17 cellular contexts compared by ENCODE assay signal in the genomic region with DNA sequence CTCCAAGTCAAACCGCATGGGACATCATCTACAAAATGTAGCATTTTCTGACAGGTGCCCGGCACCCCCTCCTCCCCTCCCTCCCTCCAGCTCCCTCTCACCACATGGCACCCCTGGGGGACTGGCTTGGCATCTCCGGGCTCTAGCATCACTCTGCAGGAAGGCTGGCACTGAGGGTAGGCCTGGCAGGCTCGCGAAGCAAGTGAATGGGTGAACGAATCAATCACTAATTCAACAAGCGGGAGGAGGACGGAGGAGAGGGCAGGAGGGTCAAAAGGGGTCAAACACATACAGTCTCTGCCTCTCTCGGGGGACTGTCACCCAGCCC.
"Had no signal": no experiment of that assay in that cellular context is flagged by ENCODE, and none has a peak within 500 bp of the region (broad histone marks: within the 10 kb centered on the region; RNA-seq: fewer than 3 reads in every experiment).

No MANE protein-coding gene starts in this region.

- H3K36me3 ChIP-seq: gastroesophageal sphincter, prostate gland, thoracic aorta had no signal

- H3K4me1 ChIP-seq: prostate gland had no signal

- H3K4me3 ChIP-seq: gastroesophageal sphincter, prostate gland, thoracic aorta had no signal

- H3K27ac ChIP-seq: epithelial cell of prostate, prostate gland had no signal

- ATAC-seq: activated CD8-positive, alpha-beta memory T cell treated with anti-CD3 and anti-CD28 coated beads, Interleukin-2, amount 10 ng/mL, durations not matched to agents 7 days and 5 days; activated T-cell treated with anti-CD3 and anti-CD28 coated beads, Interleukin-2, amount 50 U/mL, for 4 hours; effector memory CD8-positive, alpha-beta T cell; natural killer cell; stimulated activated naive CD8-positive, alpha-beta T cell treated with anti-CD3 and anti-CD28 coated beads, Interleukin-15, amount 100 ng/mL, for 72 hours had no signal

- H3K9me3 ChIP-seq: prostate gland had no signal

- DNase-seq: activated CD4-positive, alpha-beta T cell treated with anti-CD3 and anti-CD28 coated beads, Interleukin-2, amount 50 U/mL, for 4 hours; activated CD4-positive, CD25-positive, alpha-beta regulatory T cell treated with anti-CD3 and anti-CD28 coated beads, Interleukin-2, amount 50 U/mL, for 72 hours; activated CD8-positive, alpha-beta memory T cell treated with anti-CD3 and anti-CD28 coated beads, Interleukin-2, amount 10 ng/mL, durations not matched to agents 7 days and 5 days; activated effector memory CD4-positive, alpha-beta T cell treated with anti-CD3 and anti-CD28 coated beads, Interleukin-2, amount 50 U/mL, for 16 hours; activated T-cell treated with anti-CD3 and anti-CD28 coated beads, Interleukin-2, amount 50 U/mL, for 4 hours; cortex of kidney; effector memory CD8-positive, alpha-beta T cell; hippocampal formation; mammary epithelial cell; natural killer cell; stimulated activated CD4-positive, alpha-beta T cell treated with anti-CD3 and anti-CD28 coated beads, Interleukin-15, amount 100 ng/mL, for 24 hours; stimulated activated CD4-positive, alpha-beta T cell treated with anti-CD3 and anti-CD28 coated beads, Interleukin-4, amount 100 ng/mL, for 24 hours; stimulated activated naive CD8-positive, alpha-beta T cell treated with anti-CD3 and anti-CD28 coated beads, Interleukin-15, amount 100 ng/mL, for 72 hours had no signal
